ENCODE assay signal across 1 cellular context in genomic region chr6:56714273-56714672, GRCh38.
TF ChIP-seq lines count a peak whose summit lies in the region.

No MANE protein-coding gene starts in this region.

TF ChIP-seq in HCT116, 20 proteins besides CTCF, POLR2A, EP300 and RAD21 (continued from another document):
- TF ChIP-seq REST (IDR thresholded peaks at IDR 0.05; ENCODE audit: low read depth), result no peak
- TF ChIP-seq YY1 (IDR thresholded peaks at IDR 0.05; ENCODE audit: extremely low read depth, insufficient replicate concordance, low read depth, low read length), result no peak
- TF ChIP-seq ZBTB33 (IDR thresholded peaks at IDR 0.05; ENCODE audit: extremely low read depth, insufficient replicate concordance, low read length), result no peak
- no peak for TF ChIP-seq EGR1 (IDR thresholded peaks at IDR 0.05; ENCODE audit: low read depth)
- TF ChIP-seq TCF7L2 (IDR thresholded peaks at IDR 0.05; ENCODE audit: borderline replicate concordance, extremely low read depth, insufficient read depth, insufficient read length), result no peak
- no peak for TF ChIP-seq FOSL1 (IDR thresholded peaks at IDR 0.05; ENCODE audit: low read depth)
- no peak for TF ChIP-seq EZH2 (IDR thresholded peaks at IDR 0.05)
- TF ChIP-seq ZNF274 (IDR thresholded peaks at IDR 0.05; ENCODE audit: low read depth, low read length), result no peak
